31 cellular contexts compared by ENCODE assay signal in the genomic region with DNA sequence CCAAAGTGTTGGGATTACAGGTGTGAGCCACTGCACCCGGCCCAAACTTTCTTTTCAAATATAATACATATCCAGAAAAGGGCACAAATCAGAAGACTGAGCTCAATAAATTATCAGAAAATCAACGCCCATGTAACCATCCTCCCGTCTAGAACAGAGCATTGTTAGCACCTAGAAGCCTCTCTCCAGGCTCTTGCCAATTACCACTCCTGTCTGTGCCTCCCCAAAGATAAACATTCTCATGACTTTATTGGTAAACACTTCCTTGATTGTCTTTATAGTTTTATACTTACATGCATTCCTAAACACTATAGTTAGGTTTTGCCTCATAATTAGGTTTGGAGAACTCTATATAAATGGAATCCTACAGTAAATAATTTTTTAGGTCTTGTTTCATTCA. TPM values are rescaled to one million over a fixed set of nuclear protein-coding genes. Genes with fewer than 3 reads are reported as not detected.
"Had no signal": no experiment of that assay in that cellular context is flagged by ENCODE, and none has a peak within 500 bp of the region (broad histone marks: within the 10 kb centered on the region; RNA-seq: fewer than 3 reads in every experiment).

No MANE protein-coding gene starts in this region.

- FAIRE-seq: urothelium cell line had no signal

- H3K4me1 ChIP-seq: parathyroid adenoma, psoas muscle, right lobe of liver, thyroid gland, tibial nerve, upper lobe of left lung, vagina had no signal

- H3K36me3 ChIP-seq: neutrophil, ovary, right lobe of liver, stomach, thoracic aorta, thyroid gland, tibial nerve, upper lobe of left lung, vagina had no signal

- DNase-seq: naive B cell; naive thymus-derived CD8-positive, alpha-beta T cell; nephron progenitor cell; nucleus accumbens; ovary; posterior cingulate gyrus; psoas muscle; right cardiac atrium; right lobe of liver; stimulated activated CD4-positive, alpha-beta T cell treated with anti-CD3 and anti-CD28 coated beads, Interleukin-15, amount 100 ng/mL, for 24 hours; stimulated activated CD4-positive, alpha-beta T cell treated with anti-CD3 and anti-CD28 coated beads, Interleukin-2, amount 100 ng/mL, for 24 hours; stimulated activated CD4-positive, alpha-beta T cell treated with anti-CD3 and anti-CD28 coated beads, Interleukin-2, amount 100 ng/mL, for 48 hours; stimulated activated CD4-positive, alpha-beta T cell treated with anti-CD3 and anti-CD28 coated beads, Interleukin-4, amount 100 ng/mL, for 24 hours; stimulated activated naive B cell treated with anti-CD40 and anti-IgM and Interleukin-4, amounts not matched to agents 10 μg/mL and 1 μg/mL and 100 μg/mL, for 72 hours; stimulated activated naive CD4-positive, alpha-beta T cell treated with Interleukin-2 at 50 U/mL for 16 hours; stomach; thyroid gland; trophoblast cell; upper lobe of left lung had no signal

- H3K27ac Mint-ChIP-seq: natural killer cell treated with Interleukin-12 subunit alpha and Interleukin-12 subunit beta and Interleukin-15 and Interleukin-18, amount 100 ng/mL, for 72 hours; nephron progenitor cell; progenitor cell of endocrine pancreas; stimulated activated effector memory CD8-positive, alpha-beta T cell treated with anti-CD3 and anti-CD28 coated beads, Interleukin-12 subunit alpha, Interleukin-12 subunit beta, amount 100 ng/mL, for 72 hours; stimulated activated naive B cell treated with anti-CD40 and anti-IgM and Interleukin-4, amounts not matched to agents 10 μg/mL and 1 μg/mL and 100 μg/mL, for 72 hours; stimulated activated naive CD8-positive, alpha-beta T cell treated with anti-CD3 and anti-CD28 coated beads, Interleukin-15, Interleukin-2, amounts not matched to agents 100 ng/mL and 50 ng/mL, for 24 hours had no signal

- H3K27me3 ChIP-seq: ovary, right lobe of liver, stomach, thyroid gland, tibial nerve, upper lobe of left lung, vagina had no signal

- H3K4me1 Mint-ChIP-seq: naive B cell; stimulated activated effector memory CD8-positive, alpha-beta T cell treated with anti-CD3 and anti-CD28 coated beads, Interleukin-12 subunit alpha, Interleukin-12 subunit beta, amount 100 ng/mL, for 72 hours; stimulated activated naive B cell treated with anti-CD40 and anti-IgM and Interleukin-4, amounts not matched to agents 10 μg/mL and 1 μg/mL and 100 μg/mL, for 72 hours had no signal

- H3K27me3 Mint-ChIP-seq: progenitor cell of endocrine pancreas; stimulated activated naive B cell treated with anti-CD40 and anti-IgM and Interleukin-4, amounts not matched to agents 10 μg/mL and 1 μg/mL and 100 μg/mL, for 72 hours had no signal

- H3K9me3 ChIP-seq: neutrophil, ovary, psoas muscle, right lobe of liver, stomach, thoracic aorta, thyroid gland, tibial nerve, upper lobe of left lung, vagina had no signal

- H3K4me3 Mint-ChIP-seq: naive B cell; naive thymus-derived CD8-positive, alpha-beta T cell; natural killer cell treated with Interleukin-12 subunit alpha and Interleukin-12 subunit beta and Interleukin-15 and Interleukin-18, amount 100 ng/mL, for 72 hours; nephron progenitor cell; neural crest cell; stimulated activated effector memory CD8-positive, alpha-beta T cell treated with anti-CD3 and anti-CD28 coated beads, Interleukin-12 subunit alpha, Interleukin-12 subunit beta, amount 100 ng/mL, for 72 hours; stimulated activated naive B cell treated with anti-CD40 and anti-IgM and Interleukin-4, amounts not matched to agents 10 μg/mL and 1 μg/mL and 100 μg/mL, for 72 hours; stimulated activated naive CD8-positive, alpha-beta T cell treated with anti-CD3 and anti-CD28 coated beads, Interleukin-15, Interleukin-2, amounts not matched to agents 100 ng/mL and 50 ng/mL, for 24 hours had no signal

- H3K9me3 Mint-ChIP-seq: naive thymus-derived CD8-positive, alpha-beta T cell; natural killer cell treated with Interleukin-12 subunit alpha and Interleukin-12 subunit beta and Interleukin-15 and Interleukin-18, amount 100 ng/mL, for 72 hours; nephron progenitor cell; neural crest cell; stimulated activated effector memory CD8-positive, alpha-beta T cell treated with anti-CD3 and anti-CD28 coated beads, Interleukin-12 subunit alpha, Interleukin-12 subunit beta, amount 100 ng/mL, for 72 hours; stimulated activated naive B cell treated with anti-CD40 and anti-IgM and Interleukin-4, amounts not matched to agents 10 μg/mL and 1 μg/mL and 100 μg/mL, for 72 hours; stimulated activated naive CD8-positive, alpha-beta T cell treated with anti-CD3 and anti-CD28 coated beads, Interleukin-15, Interleukin-2, amounts not matched to agents 100 ng/mL and 50 ng/mL, for 24 hours had no signal

- H3K27ac ChIP-seq: neutrophil, ovary, parathyroid adenoma, psoas muscle, right lobe of liver, skin epidermis, stomach, thoracic aorta, thyroid gland, tibial nerve, upper lobe of left lung, vagina had no signal

- H3K36me3 Mint-ChIP-seq: naive B cell; naive thymus-derived CD8-positive, alpha-beta T cell; natural killer cell treated with Interleukin-12 subunit alpha and Interleukin-12 subunit beta and Interleukin-15 and Interleukin-18, amount 100 ng/mL, for 72 hours; stimulated activated effector memory CD8-positive, alpha-beta T cell treated with anti-CD3 and anti-CD28 coated beads, Interleukin-12 subunit alpha, Interleukin-12 subunit beta, amount 100 ng/mL, for 72 hours; stimulated activated naive B cell treated with anti-CD40 and anti-IgM and Interleukin-4, amounts not matched to agents 10 μg/mL and 1 μg/mL and 100 μg/mL, for 72 hours had no signal

- ATAC-seq: naive thymus-derived CD8-positive, alpha-beta T cell; natural killer cell treated with Interleukin-12 subunit alpha and Interleukin-12 subunit beta and Interleukin-15 and Interleukin-18, amount 100 ng/mL, for 72 hours; psoas muscle; right cardiac atrium; right lobe of liver; stimulated activated effector memory CD8-positive, alpha-beta T cell treated with anti-CD3 and anti-CD28 coated beads, Interleukin-12 subunit alpha, Interleukin-12 subunit beta, amount 100 ng/mL, for 72 hours; stimulated activated naive B cell treated with anti-CD40 and anti-IgM and Interleukin-4, amounts not matched to agents 10 μg/mL and 1 μg/mL and 100 μg/mL, for 72 hours had no signal

- H3K4me3 ChIP-seq: ovary, psoas muscle, right lobe of liver, skin epidermis, stomach, thoracic aorta, thyroid gland, tibial nerve, upper lobe of left lung, vagina had no signal

RNA-seq across cellular contexts. Expression of a gene that starts 58.5 kb away (rescaled TPM):
- total RNA-seq: naive thymus-derived CD8-positive, alpha-beta T cell; natural killer cell treated with Interleukin-12 subunit alpha and Interleukin-12 subunit beta and Interleukin-15 and Interleukin-18, amount 100 ng/mL, for 72 hours; thoracic aorta had no signal
- polyA plus RNA-seq: naive thymus-derived CD8-positive, alpha-beta T cell; right cardiac atrium had no signal
